In genomic region chr17:1907818-1908698, GRCh38 we compare ENCODE assay signal across 8 cellular contexts.
DNase-seq lines count a peak whose midpoint lies in the region; ATAC-seq, FAIRE-seq and TF ChIP-seq lines count a peak whose summit lies in the region.

No MANE protein-coding gene starts in this region.

- TF ChIP-seq POLR2A in testis (IDR thresholded peaks at IDR 0.05): no peak

- H3K27me3 ChIP-seq in right atrium auricular region (no peaks in the 10 kb centered on the region), keratinocyte (ENCODE audit: control insufficient read depth, extremely low read depth, insufficient read depth, low read length) (peaks cover 55% of the 10 kb centered on the region), testis (no peaks in the 10 kb centered on the region)

- 8% methylated on average over 49 to 51 of the region's 53 CpGs for WGBS in testis, 2 donors

- no peak for FAIRE-seq in keratinocyte (lab: Jason Lieb, UNC)

- no peaks in the 10 kb centered on the region for H4K20me1 ChIP-seq in keratinocyte (ENCODE audit: control insufficient read depth, extremely low read depth, insufficient read depth, low read length)

- DNase-seq in Right ventricle myocardium inferior (ENCODE audit: missing footprints): no peak
- DNase-seq in right atrium auricular region (ENCODE audit: low spot score): no peak
- DNase-seq in keratinocyte (ENCODE audit: low read depth, low spot score): no peak
- DNase-seq in testis: peak; percentile 42
- DNase-seq in GM13977 (ENCODE audit: low spot score): no peak

- dilution Hi-C loops in keratinocyte (cut with MboI; ENCODE audit: extremely low pct_ligation_motif_present, low sequenced_read_pairs): no loop called here

- in situ Hi-C loops in GM13977 (cut with MboI; ENCODE audit: low pct_unique_long_range_greater_than_20kb, low sequenced_read_pairs, unreplicated experiment): no loop called here

- H3K4me3 ChIP-seq in right atrium auricular region (peak overlapping the region in 1 of 2 donors; percentile 32), keratinocyte (ENCODE audit: control insufficient read depth in 2 of 3, extremely low read depth in 1 of 3, insufficient read depth in 2 of 3, low read depth in 1 of 3, low read length in 3 of 3) (no peak overlapping the region), testis (peak overlapping the region; percentile 0 to 4)

- no peaks in the 10 kb centered on the region for H3K9me1 ChIP-seq in keratinocyte (ENCODE audit: control insufficient read depth, extremely low read depth, insufficient read depth, low read length)

- intact Hi-C loops in Right ventricle myocardium inferior (cut with DNase I): loop anchor here (1.0 kb wide), 1 partner anchor 118 kb away; no protein-coding TSS in a partner anchor
- intact Hi-C loops in testis (cut with DNase I; ENCODE audit: low total_unique reads): loop anchor here (5.0 kb wide), 1 partner anchor 119 kb away; the partner anchor contains the start of gene RTN4RL1

- peak; percentile 42 for ATAC-seq in Right ventricle myocardium inferior
- ATAC-seq in HG03378 (IDR thresholded peaks at IDR 0.05; ENCODE audit: unreplicated experiment): no peak
- no peak for ATAC-seq in GM19395 (IDR thresholded peaks at IDR 0.05; ENCODE audit: unreplicated experiment)

- H3K36me3 ChIP-seq in right atrium auricular region (no peaks in the 10 kb centered on the region), keratinocyte (ENCODE audit: control insufficient read depth in 2 of 2, extremely low read depth in 1 of 2, insufficient read depth in 2 of 2, low read length in 2 of 2) (no peaks in the 10 kb centered on the region), testis (ENCODE audit: low read depth, missing control alignments) (no peaks in the 10 kb centered on the region)

- H3K9me3 ChIP-seq in right atrium auricular region: no peaks in the 10 kb centered on the region
- H3K9me3 ChIP-seq in keratinocyte (ENCODE audit: control insufficient read depth, low read depth, low read length): no peaks in the 10 kb centered on the region
- no peaks in the 10 kb centered on the region for H3K9me3 ChIP-seq in testis

- H3K4me2 ChIP-seq in keratinocyte (ENCODE audit: control insufficient read depth, extremely low read depth, insufficient read depth, low read depth, low read length): peak overlapping the region; percentile 64

- H2AFZ ChIP-seq in keratinocyte (ENCODE audit: control insufficient read depth, low read length): peak overlapping the region; percentile 3

- H3K79me2 ChIP-seq in keratinocyte (ENCODE audit: control insufficient read depth, insufficient read depth, low read length): no peaks in the 10 kb centered on the region

- no peak overlapping the region for H3K27ac ChIP-seq in right atrium auricular region
- peak overlapping the region; percentile 75 for H3K27ac ChIP-seq in angular gyrus (ENCODE audit: low read depth, low read length)
- no peak overlapping the region for H3K27ac ChIP-seq in keratinocyte (ENCODE audit: control insufficient read depth, insufficient read depth, low read length)
- no peak overlapping the region for H3K27ac ChIP-seq in testis

- no peak overlapping the region for H3K9ac ChIP-seq in keratinocyte (ENCODE audit: control insufficient read depth, extremely low read depth, insufficient read depth, low read length)

- peaks cover 0 to 28% of the 10 kb centered on the region in 2 donors for H3K4me1 ChIP-seq in right atrium auricular region
- peaks cover 6% of the 10 kb centered on the region for H3K4me1 ChIP-seq in keratinocyte (ENCODE audit: control insufficient read depth, extremely low read depth, insufficient read depth, low read length)
- H3K4me1 ChIP-seq in testis: no peaks in the 10 kb centered on the region

- TF ChIP-seq CTCF in right atrium auricular region (IDR thresholded peaks at IDR 0.05) (no peak), keratinocyte (optimal IDR thresholded peaks at IDR 0.05 in 1 of 3, IDR thresholded peaks at IDR 0.05 in 1 of 3, conservative IDR thresholded peaks at IDR 0.05 in 1 of 3; ENCODE audit: extremely low read depth in 1 of 3, insufficient read depth in 2 of 3, low read length in 3 of 3) (no peak), testis (IDR thresholded peaks at IDR 0.05) (no peak), GM13977 (IDR thresholded peaks at IDR 0.05; ENCODE audit: extremely low read depth, insufficient read depth, missing control alignments) (no peak)

Comparison
In these comparisons a context has a peak if more than half of its experiments do, and no peak if none do; other contexts are left out.
1. H3K4me3 ChIP-seq: peak in testis (2 of 2); none in keratinocyte (0 of 3).